17 cellular contexts compared by ENCODE assay signal in the genomic region with DNA sequence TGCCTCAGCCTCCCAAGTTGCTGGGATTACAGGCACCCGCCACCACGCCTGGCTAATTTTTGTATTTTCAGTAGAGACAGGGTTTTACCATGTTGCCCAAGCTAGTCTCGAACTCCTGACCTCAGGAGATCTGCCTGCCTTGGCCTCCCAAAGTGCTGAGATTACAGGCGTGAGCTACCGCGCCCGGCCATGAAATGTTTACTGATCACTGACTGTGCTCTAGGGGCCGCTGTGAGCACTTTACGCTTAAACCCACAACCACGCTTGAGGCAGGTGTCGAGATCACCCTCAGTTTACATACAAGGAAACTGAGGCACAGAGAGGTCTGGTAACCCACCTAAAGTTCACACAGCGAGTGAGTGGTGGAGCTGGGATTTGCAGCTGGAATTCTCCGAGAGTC. TPM values are rescaled to one million over a fixed set of nuclear protein-coding genes. Genes with fewer than 3 reads are reported as not detected.
"Had no signal": no experiment of that assay in that cellular context is flagged by ENCODE, and none has a peak within 500 bp of the region (broad histone marks: within the 10 kb centered on the region; RNA-seq: fewer than 3 reads in every experiment).

No MANE protein-coding gene starts in this region.

RNA-seq across cellular contexts. Expression of a gene that starts 24.7 kb away (rescaled TPM):
- total RNA-seq: activated CD4-positive, alpha-beta memory T cell treated with anti-CD3 and anti-CD28 coated beads, Interleukin-2, amount 10 ng/mL, durations not matched to agents 7 days and 5 days; activated CD4-positive, alpha-beta T cell treated with anti-CD3 and anti-CD28 coated beads for 36 hours; activated CD4-positive, alpha-beta T cell treated with anti-CD3 and anti-CD28 coated beads, Interleukin-2, amount 10 ng/mL, durations not matched to agents 7 days and 5 days; activated CD8-positive, alpha-beta memory T cell treated with anti-CD3 and anti-CD28 coated beads, Interleukin-2, amount 10 ng/mL, durations not matched to agents 7 days and 5 days; activated CD8-positive, alpha-beta T cell treated with anti-CD3 and anti-CD28 coated beads, Interleukin-2, amount 10 ng/mL, durations not matched to agents 7 days and 5 days; activated naive CD4-positive, alpha-beta T cell treated with anti-CD3 and anti-CD28 coated beads for 36 hours; activated naive CD4-positive, alpha-beta T cell treated with anti-CD3 and anti-CD28 coated beads, Interleukin-2, amount 50 U/mL, for 72 hours; activated naive CD8-positive, alpha-beta T cell treated with anti-CD3 and anti-CD28 coated beads for 36 hours; activated T-cell treated with anti-CD3 and anti-CD28 coated beads, Interleukin-2, amount 50 U/mL, for 4 hours; activated T-cell treated with anti-CD3 and anti-CD28 coated beads, Interleukin-2, amount 50 U/mL, for 72 hours; activated T-helper 1 cell treated with anti-CD3 and anti-CD28 coated beads, Interleukin-12 subunit alpha, Interleukin-12 subunit beta, Interleukin-2, Interleukin-4 antibody, amounts not matched to agents 30 ng/mL and 10 ng/mL and 1 ng/mL, durations not matched to agents 14 hours and 24 hours and 36 hours; activated T-helper 17 cell treated with anti-CD3 and anti-CD28 coated beads, Interleukin-2, amount 50 U/mL, for 72 hours had no signal

RNA-seq across cellular contexts. Expression of a gene that starts 52.7 kb away (rescaled TPM):
- total RNA-seq: activated CD4-positive, alpha-beta memory T cell treated with anti-CD3 and anti-CD28 coated beads, Interleukin-2, amount 10 ng/mL, durations not matched to agents 7 days and 5 days; activated CD4-positive, alpha-beta T cell treated with anti-CD3 and anti-CD28 coated beads for 36 hours; activated CD4-positive, alpha-beta T cell treated with anti-CD3 and anti-CD28 coated beads, Interleukin-2, amount 10 ng/mL, durations not matched to agents 7 days and 5 days; activated CD8-positive, alpha-beta memory T cell treated with anti-CD3 and anti-CD28 coated beads, Interleukin-2, amount 10 ng/mL, durations not matched to agents 7 days and 5 days; activated CD8-positive, alpha-beta T cell treated with anti-CD3 and anti-CD28 coated beads, Interleukin-2, amount 10 ng/mL, durations not matched to agents 7 days and 5 days; activated naive CD4-positive, alpha-beta T cell treated with anti-CD3 and anti-CD28 coated beads for 36 hours; activated naive CD4-positive, alpha-beta T cell treated with anti-CD3 and anti-CD28 coated beads, Interleukin-2, amount 50 U/mL, for 72 hours; activated naive CD8-positive, alpha-beta T cell treated with anti-CD3 and anti-CD28 coated beads for 36 hours; activated T-cell treated with anti-CD3 and anti-CD28 coated beads, Interleukin-2, amount 50 U/mL, for 4 hours; activated T-cell treated with anti-CD3 and anti-CD28 coated beads, Interleukin-2, amount 50 U/mL, for 72 hours; activated T-helper 1 cell treated with anti-CD3 and anti-CD28 coated beads, Interleukin-12 subunit alpha, Interleukin-12 subunit beta, Interleukin-2, Interleukin-4 antibody, amounts not matched to agents 30 ng/mL and 10 ng/mL and 1 ng/mL, durations not matched to agents 14 hours and 24 hours and 36 hours; activated T-helper 17 cell treated with anti-CD3 and anti-CD28 coated beads, Interleukin-2, amount 50 U/mL, for 72 hours; aorta; astrocyte; body of pancreas; breast epithelium; WTC11 had no signal
